In genomic region chr16:30571444-30572322, GRCh38 we compare ENCODE assay signal across 8 cellular contexts. TPM values are rescaled to one million over a fixed set of nuclear protein-coding genes. Genes with fewer than 3 reads are reported as not detected.
DNase-seq lines count a peak whose midpoint lies in the region; ATAC-seq, FAIRE-seq and TF ChIP-seq lines count a peak whose summit lies in the region.

Gene ZNF688, minus strand, starts transcription at chr16:30571714. Its CDS starts 85 bp downstream, at chr16:30571629.

- no peaks in the 10 kb centered on the region for H3K36me3 ChIP-seq in left ventricle myocardium inferior

- H3K27me3 ChIP-seq in left ventricle myocardium inferior (ENCODE audit: low read depth): no peaks in the 10 kb centered on the region

- TF ChIP-seq POLR2A in GM12891 (IDR thresholded peaks at IDR 0.05; ENCODE audit: low read depth, low read length): peak; percentile 81

- peaks cover 27% of the 10 kb centered on the region for H3K4me1 Mint-ChIP-seq in progenitor cell of endocrine pancreas (ENCODE audit: low read depth)

- ATAC-seq in HG02840 (IDR thresholded peaks at IDR 0.05; ENCODE audit: low FRiP score, unreplicated experiment): peak; percentile 70

- peak; percentile 82 for FAIRE-seq in GM12891 (lab: Jason Lieb, UNC)

- H3K27me3 Mint-ChIP-seq in progenitor cell of endocrine pancreas: no peaks in the 10 kb centered on the region

- H3K36me3 Mint-ChIP-seq in progenitor cell of endocrine pancreas (ENCODE audit: insufficient read depth): peaks cover 5% of the 10 kb centered on the region

- peaks cover 36% of the 10 kb centered on the region for H3K4me1 ChIP-seq in left ventricle myocardium inferior

- peak; percentile 94 for DNase-seq in GM12891 (ENCODE audit: insufficient read length, low spot score)
- peak; percentile 96 for DNase-seq in NCI-H146 treated with DMSO at 0.1 percent for 48 hours (lab: John Stamatoyannopoulos, UW; ENCODE audit: unreplicated experiment)
- peak; percentile 94 for DNase-seq in amniotic stem cell (lab: John Stamatoyannopoulos, UW)
- peak; percentile 94 for DNase-seq in left ventricle myocardium inferior
- peak; percentile 72 for DNase-seq in progenitor cell of endocrine pancreas (ENCODE audit: low spot score, unreplicated experiment)
- DNase-seq in ureter (ENCODE audit: low spot score): peak; percentile 97

- intact Hi-C loops in T-helper 1 cell treated with Interleukin-12 subunit alpha and Interleukin-12 subunit beta and Interleukin-4 antibody, amounts not matched to agents 30 ng/mL and 1 ng/mL, for 36 hours (cut with micrococcal nuclease): loop anchor here (1.0 to 2.0 kb wide), 11 partner anchors 13 to 576 kb away; partner anchors contain the start of genes FBRS, HIRIP3, PRR14 and TBC1D10B
- intact Hi-C loops in left ventricle myocardium inferior (cut with micrococcal nuclease): no loop called here

- no peak for TF ChIP-seq CTCF in left ventricle myocardium inferior (IDR thresholded peaks at IDR 0.05; ENCODE audit: borderline replicate concordance)
- TF ChIP-seq CTCF in progenitor cell of endocrine pancreas (IDR thresholded peaks at IDR 0.05; ENCODE audit: unreplicated experiment): peak; percentile 5

- H3K27ac ChIP-seq in left ventricle myocardium inferior (replicated peaks): peak within 1 kb of the TSS; percentile 99

- no peaks in the 10 kb centered on the region for H3K9me3 ChIP-seq in left ventricle myocardium inferior (replicated peaks)

- peak within 1 kb of the TSS; percentile 84 for H3K4me3 ChIP-seq in left ventricle myocardium inferior

- H3K9me3 Mint-ChIP-seq in progenitor cell of endocrine pancreas (ENCODE audit: low read depth): no peaks in the 10 kb centered on the region

- H3K27ac Mint-ChIP-seq in progenitor cell of endocrine pancreas: peak within 1 kb of the TSS; percentile 95

- peak within 1 kb of the TSS; percentile 81 for H3K4me3 Mint-ChIP-seq in progenitor cell of endocrine pancreas (ENCODE audit: low read depth)

TF ChIP-seq in GM12891, 5 proteins besides CTCF, POLR2A, EP300 and RAD21:
- TF ChIP-seq PAX5 (IDR thresholded peaks at IDR 0.05; ENCODE audit: insufficient read depth, low read length, severe bottlenecking) (no peak), TAF1 (IDR thresholded peaks at IDR 0.05; ENCODE audit: low read depth, low read length) (peak; percentile 86), POU2F2 (IDR thresholded peaks at IDR 0.05; ENCODE audit: low read depth, low read length) (0 out of 2 replicates have a peak, but pooled peaks have one; percentile 3), POLR2AphosphoS5 (IDR thresholded peaks at IDR 0.05; ENCODE audit: low read depth, low read length) (peak; percentile 73), SPI1 (IDR thresholded peaks at IDR 0.05; ENCODE audit: low read depth, low read length) (no peak)

RNA-seq across cellular contexts. Expression of gene ZNF688, which starts in this region (rescaled TPM):
- polyA plus RNA-seq in GM12891 (2012; ENCODE audit: low read depth, missing spikeins): 7.4 TPM
- total RNA-seq in T-helper 1 cell treated with Interleukin-12 subunit alpha and Interleukin-12 subunit beta and Interleukin-4 antibody, amounts not matched to agents 30 ng/mL and 1 ng/mL, for 36 hours: 13.2 and 13.6 TPM in 2 replicates
- total RNA-seq in left ventricle myocardium inferior (10.8 TPM), progenitor cell of endocrine pancreas (20.0 and 22.5 TPM in 2 replicates), ureter (10.8 TPM)

Comparison
In these comparisons a context has a peak if more than half of its experiments do, and no peak if none do; other contexts are left out.
1. Peak in every context shown above with its lines: DNase-seq, ATAC-seq, H3K4me3 ChIP-seq and H3K27ac ChIP-seq.